13 cellular contexts compared by ENCODE assay signal in genomic region chr2:226080323-226080722, GRCh38.
DNase-seq lines count a peak whose midpoint lies in the region; ATAC-seq and TF ChIP-seq lines count a peak whose summit lies in the region.
"Had no signal": no experiment of that assay in that cellular context is flagged by ENCODE, and none has a peak within 500 bp of the region (broad histone marks: within the 10 kb centered on the region; RNA-seq: fewer than 3 reads in every experiment).

No MANE protein-coding gene starts in this region.

- no peak overlapping the region for H3K27ac Mint-ChIP-seq in activated T-helper 17 cell treated with anti-CD3 and anti-CD28 coated beads, Interleukin-2, amount 50 U/mL, for 72 hours
- H3K27ac Mint-ChIP-seq: activated T-helper 1 cell treated with anti-CD3 and anti-CD28 coated beads, Interleukin-12 subunit alpha, Interleukin-12 subunit beta, Interleukin-2, Interleukin-4 antibody, amounts not matched to agents 30 ng/mL and 10 ng/mL and 1 ng/mL, durations not matched to agents 14 hours and 24 hours and 36 hours had no signal

- peak overlapping the region; percentile 86 for H3K27ac ChIP-seq in AG04450 (ENCODE audit: low read depth, low read length)
- H3K27ac ChIP-seq: VCaP had no signal

- H3K36me3 ChIP-seq in MG63 = no peaks in the 10 kb centered on the region

- peaks cover 14% of the 10 kb centered on the region for H3K27me3 Mint-ChIP-seq in activated T-helper 17 cell treated with anti-CD3 and anti-CD28 coated beads, Interleukin-2, amount 50 U/mL, for 72 hours

- DNase-seq in AG04450 (ENCODE audit: low read depth, low spot score) (peak; percentile 84), HS-5 (ENCODE audit: low read depth) (peak; percentile 42), astrocyte of the cerebellum (ENCODE audit: low read depth) (peak; percentile 28), foreskin fibroblast (peak; percentile 80 to 84), MG63 (no peak)
- DNase-seq: midbrain, NCI-H345 had no signal

- TF ChIP-seq CTCF in AG04450 (IDR thresholded peaks at IDR 0.05; ENCODE audit: low read depth, low read length) = no peak
- TF ChIP-seq CTCF in astrocyte of the cerebellum (IDR thresholded peaks at IDR 0.05; ENCODE audit: low read depth, low read length, missing control alignments) = no peak
- TF ChIP-seq CTCF in foreskin fibroblast (IDR thresholded peaks at IDR 0.05; ENCODE audit: low read depth, low read length) = no peak

- H3K4me1 Mint-ChIP-seq in activated T-helper 17 cell treated with anti-CD3 and anti-CD28 coated beads, Interleukin-2, amount 50 U/mL, for 72 hours = no peaks in the 10 kb centered on the region

- no peak overlapping the region for H3K4me3 Mint-ChIP-seq in activated T-helper 17 cell treated with anti-CD3 and anti-CD28 coated beads, Interleukin-2, amount 50 U/mL, for 72 hours
- H3K4me3 Mint-ChIP-seq: activated T-helper 1 cell treated with anti-CD3 and anti-CD28 coated beads, Interleukin-12 subunit alpha, Interleukin-12 subunit beta, Interleukin-2, Interleukin-4 antibody, amounts not matched to agents 30 ng/mL and 10 ng/mL and 1 ng/mL, durations not matched to agents 14 hours and 24 hours and 36 hours had no signal

- H3K27me3 ChIP-seq in AG04450 (ENCODE audit: control insufficient read depth, insufficient read depth, low read length) (no peaks in the 10 kb centered on the region), MG63 (no peaks in the 10 kb centered on the region)

- POLR2A ChIA-PET in AG04450 (lab: Yijun Ruan, JAX) = interaction anchor here (0.9 to 2.3 kb wide), 4 partner anchors 16 to 106 kb away, joined by 3 to 11 read pairs (median 6); no protein-coding TSS in a partner anchor

- no peak for ATAC-seq in GM21717 (IDR thresholded peaks at IDR 0.05; ENCODE audit: unreplicated experiment)
- ATAC-seq in activated T-helper 17 cell treated with anti-CD3 and anti-CD28 coated beads, Interleukin-2, amount 50 U/mL, for 72 hours (replicated peaks) = no peak
- ATAC-seq in GM18519 (IDR thresholded peaks at IDR 0.05; ENCODE audit: low FRiP score, unreplicated experiment) = no peak
- ATAC-seq: GM12878 had no signal

- H3K9me3 Mint-ChIP-seq in activated T-helper 17 cell treated with anti-CD3 and anti-CD28 coated beads, Interleukin-2, amount 50 U/mL, for 72 hours = no peaks in the 10 kb centered on the region
- H3K9me3 Mint-ChIP-seq: activated T-helper 1 cell treated with anti-CD3 and anti-CD28 coated beads, Interleukin-12 subunit alpha, Interleukin-12 subunit beta, Interleukin-2, Interleukin-4 antibody, amounts not matched to agents 30 ng/mL and 10 ng/mL and 1 ng/mL, durations not matched to agents 14 hours and 24 hours and 36 hours had no signal

- no peak overlapping the region for H3K4me3 ChIP-seq in AG04450 (ENCODE audit: low read depth, low read length)
- no peak overlapping the region for H3K4me3 ChIP-seq in astrocyte of the cerebellum (ENCODE audit: low read depth, low read length)
- no peak overlapping the region for H3K4me3 ChIP-seq in foreskin fibroblast (ENCODE audit: low read depth in 1 of 2, low read length in 2 of 2)
- H3K4me3 ChIP-seq in MG63 = no peak overlapping the region
- H3K4me3 ChIP-seq: GM12878 had no signal

- CTCF ChIA-PET in AG04450 (lab: Charles Lee) = no interaction called here

- no peaks in the 10 kb centered on the region for H3K36me3 Mint-ChIP-seq in activated T-helper 17 cell treated with anti-CD3 and anti-CD28 coated beads, Interleukin-2, amount 50 U/mL, for 72 hours (ENCODE audit: low read depth)

- in situ Hi-C loops in astrocyte of the cerebellum (cut with HindIII; ENCODE audit: low sequenced_read_pairs) = no loop called here

- H3K9me3 ChIP-seq in AG04450 (ENCODE audit: control insufficient read depth, insufficient read depth, low read length) (peaks cover 7% of the 10 kb centered on the region; the same call in 1 of the 2 replicates), MG63 (0 out of 2 replicates have a peak, but pooled peaks cover 2% of the 10 kb centered on the region)
